In the genomic region with DNA sequence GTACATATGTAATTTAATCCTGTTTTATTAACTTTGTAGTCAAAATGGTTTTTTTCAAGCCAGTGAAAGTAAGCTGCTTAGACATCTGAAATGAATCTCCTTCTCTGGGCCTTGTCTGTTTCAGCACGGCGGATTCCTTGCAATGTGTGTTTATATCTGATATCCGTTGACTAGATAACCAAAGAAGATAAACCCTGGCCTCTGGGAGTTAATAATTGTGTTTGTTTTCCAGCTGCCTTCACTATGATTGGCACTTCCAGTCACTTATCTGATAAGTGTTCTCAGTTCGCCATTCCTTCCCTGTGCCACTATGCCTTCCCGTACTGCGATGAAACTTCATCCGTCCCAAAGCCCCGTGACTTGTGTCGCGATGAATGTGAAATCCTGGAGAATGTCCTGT, we compare ENCODE assay signal across 23 cellular contexts.
A peak's percentile ranks its signal among the peaks of the same experiment; 100 is the strongest.
DNase-seq lines count a peak whose midpoint lies in the region; ATAC-seq and TF ChIP-seq lines count a peak whose summit lies in the region.
"Had no signal": no experiment of that assay in that cellular context is flagged by ENCODE, and none has a peak within 500 bp of the region (broad histone marks: within the 10 kb centered on the region; RNA-seq: fewer than 3 reads in every experiment).

No MANE protein-coding gene starts in this region.

- H3K36me3 Mint-ChIP-seq in activated naive CD4-positive, alpha-beta T cell treated with anti-CD3 and anti-CD28 coated beads, Interleukin-2, amount 50 U/mL, for 72 hours, result no peaks in the 10 kb centered on the region
- H3K36me3 Mint-ChIP-seq: IgD-negative memory B cell had no signal

- peaks cover 13 to 16% of the 10 kb centered on the region in 2 experiments for H3K4me1 ChIP-seq in SK-N-SH (ENCODE audit: control insufficient read depth in 1 of 2, insufficient read depth in 2 of 2, low read depth in 1 of 2, low read length in 1 of 2)
- H3K4me1 ChIP-seq in mesodermal cell (ENCODE audit: control insufficient read depth, insufficient read depth, low read length, poor library complexity, severe bottlenecking), result peaks cover 31% of the 10 kb centered on the region
- H3K4me1 ChIP-seq in trophoblast cell (ENCODE audit: control insufficient read depth in 1 of 2, insufficient read depth in 2 of 2, low read length in 2 of 2), result peaks cover 4 to 12% of the 10 kb centered on the region in 2 experiments

- H3K9me2 ChIP-seq in SK-N-SH, result no peaks in the 10 kb centered on the region

- H3K36me3 ChIP-seq in SK-N-SH (replicated peaks in 1 of 2; ENCODE audit: control insufficient read depth in 1 of 2, insufficient read depth in 2 of 2, low read length in 1 of 2), result peaks cover 0 to 51% of the 10 kb centered on the region in 2 experiments
- peaks cover 36% of the 10 kb centered on the region for H3K36me3 ChIP-seq in mesodermal cell (ENCODE audit: control insufficient read depth, insufficient read depth, low read length)
- H3K36me3 ChIP-seq in trophoblast cell (ENCODE audit: control insufficient read depth in 1 of 2, insufficient read depth in 2 of 2, low read length in 2 of 2), result peaks cover 11 to 16% of the 10 kb centered on the region in 2 experiments

- no peak for ATAC-seq in activated naive CD4-positive, alpha-beta T cell treated with anti-CD3 and anti-CD28 coated beads, Interleukin-2, amount 50 U/mL, for 72 hours
- ATAC-seq: GM23338, Panc1 had no signal

- H2AFZ ChIP-seq in SK-N-SH (ENCODE audit: low read depth), result no peak overlapping the region
- no peak overlapping the region for H2AFZ ChIP-seq in trophoblast cell (ENCODE audit: insufficient read depth, low read length, poor library complexity)
- H2AFZ ChIP-seq: GM23338 had no signal

- H3K27ac Mint-ChIP-seq in activated naive CD4-positive, alpha-beta T cell treated with anti-CD3 and anti-CD28 coated beads, Interleukin-2, amount 50 U/mL, for 72 hours, result no peak overlapping the region
- H3K27ac Mint-ChIP-seq: CD4-positive, alpha-beta T cell; GM23338; H9; IgD-negative memory B cell had no signal

- H4K12ac ChIP-seq in trophoblast cell (ENCODE audit: low read depth, low read length), result no peak overlapping the region

- TF ChIP-seq RAD21 in SK-N-SH (IDR thresholded peaks at IDR 0.05; ENCODE audit: low read length), result no peak

- DNase-seq in SK-N-SH, result no peak
- DNase-seq in fibroblast of villous mesenchyme (ENCODE audit: low read depth), result peak; percentile 12
- DNase-seq in trophoblast cell, result peak; percentile 59 to 86
- no peak for DNase-seq in HT-29 (ENCODE audit: low spot score)
- no peak for DNase-seq in activated naive CD4-positive, alpha-beta T cell treated with anti-CD3 and anti-CD28 coated beads, Interleukin-2, amount 50 U/mL, for 72 hours (ENCODE audit: low spot score in 2 of 2)
- no peak for DNase-seq in NCI-H2081 treated with DMSO at 0.1 percent for 48 hours (lab: John Stamatoyannopoulos, UW)
- DNase-seq in stimulated activated CD4-positive, alpha-beta T cell treated with anti-CD3 and anti-CD28 coated beads, Interleukin-15, amount 100 ng/mL, for 24 hours, result no peak
- DNase-seq: AML-193; CD4-positive, alpha-beta T cell; H9; MM.1S; NCI-H2029; NCI-H2227 treated with DMSO at 0.1 percent for 48 hours; NCI-H69; SHP77 treated with DMSO at 0.1 percent for 48 hours had no signal

- no peak overlapping the region for H2BK120ac ChIP-seq in trophoblast cell (ENCODE audit: insufficient read depth, low read length, poor library complexity)

- no peak overlapping the region for H3K14ac ChIP-seq in trophoblast cell (ENCODE audit: low read length)

- peak in 1 of 2 experiments; percentile 79; a peak in 2 of 4 replicates for TF ChIP-seq EP300 in SK-N-SH (IDR thresholded peaks at IDR 0.05; ENCODE audit: borderline replicate concordance in 1 of 2, low read depth in 1 of 2, low read length in 1 of 2)

- no peak overlapping the region for H4K91ac ChIP-seq in trophoblast cell (ENCODE audit: low read depth, low read length)

- H2AK5ac ChIP-seq in trophoblast cell (ENCODE audit: low read length), result no peak overlapping the region

- H3K79me1 ChIP-seq in trophoblast cell (ENCODE audit: low read length), result peaks cover 14% of the 10 kb centered on the region

- no peak overlapping the region for H3K4me2 ChIP-seq in SK-N-SH
- H3K4me2 ChIP-seq in trophoblast cell (ENCODE audit: low read length), result no peak overlapping the region
- H3K4me2 ChIP-seq: BLaER1 treated with 17β-estradiol and CSF1 and Interleukin-3, amounts not matched to agents 10 nM and 100 nM; GM23338; KMS-11 had no signal

- no peaks in the 10 kb centered on the region for H4K20me1 ChIP-seq in SK-N-SH (ENCODE audit: insufficient read depth)
- H4K20me1 ChIP-seq: BLaER1 treated with 17β-estradiol and CSF1 and Interleukin-3, amounts not matched to agents 10 nM and 100 nM had no signal

- H3F3A ChIP-seq in SK-N-SH (replicated peaks; ENCODE audit: insufficient read depth), result no peaks in the 10 kb centered on the region

- CTCF ChIA-PET in SK-N-SH (lab: Yijun Ruan, JAX), result interaction anchor here (0.9 to 5.8 kb wide), 14 partner anchors 24 to 523 kb away, joined by 3 to 61 read pairs (median 4); a partner anchor contains a TSS

- TF ChIP-seq CTCF in SK-N-SH (IDR thresholded peaks at IDR 0.05), result no peak
- no peak for TF ChIP-seq CTCF in fibroblast of villous mesenchyme (IDR thresholded peaks at IDR 0.05; ENCODE audit: insufficient read depth, low read depth, low read length)

- H3K9ac ChIP-seq in SK-N-SH (no peak overlapping the region), trophoblast cell (ENCODE audit: low read length) (no peak overlapping the region)
- H3K9ac ChIP-seq: BLaER1 treated with 17β-estradiol and CSF1 and Interleukin-3, amounts not matched to agents 10 nM and 100 nM; KMS-11 had no signal

- H4K8ac ChIP-seq in trophoblast cell (ENCODE audit: low read depth, low read length), result no peak overlapping the region

- POLR2A ChIA-PET in SK-N-SH (lab: Yijun Ruan, JAX), result no interaction called here

- H3K79me2 ChIP-seq in SK-N-SH (ENCODE audit: insufficient read depth) (no peaks in the 10 kb centered on the region), trophoblast cell (ENCODE audit: control insufficient read depth, insufficient read depth, low read length, poor library complexity) (no peaks in the 10 kb centered on the region)

- H3K27ac ChIP-seq in SK-N-SH (ENCODE audit: low read depth in 2 of 2, low read length in 1 of 2), result peak overlapping the region in 1 of 2 experiments; percentile 79; a peak in 2 of 4 replicates
- H3K27ac ChIP-seq in mesodermal cell (ENCODE audit: low read depth, low read length, severe bottlenecking), result peak overlapping the region; percentile 67
- peak overlapping the region; percentile 11 for H3K27ac ChIP-seq in trophoblast cell (ENCODE audit: low read depth, low read length)
- H3K27ac ChIP-seq: BLaER1 treated with 17β-estradiol and CSF1 and Interleukin-3, amounts not matched to agents 10 nM and 100 nM; KMS-11; RWPE1; SK-N-MC had no signal

- H3K4ac ChIP-seq in trophoblast cell (ENCODE audit: low read depth, low read length), result no peak overlapping the region

- no peak overlapping the region for H3K23ac ChIP-seq in trophoblast cell (ENCODE audit: low read length)

- H3K18ac ChIP-seq in trophoblast cell (ENCODE audit: low read length), result no peak overlapping the region

- no peaks in the 10 kb centered on the region for H3K9me3 Mint-ChIP-seq in activated naive CD4-positive, alpha-beta T cell treated with anti-CD3 and anti-CD28 coated beads, Interleukin-2, amount 50 U/mL, for 72 hours
- H3K9me3 Mint-ChIP-seq: CD4-positive, alpha-beta T cell; GM23338; H9; IgD-negative memory B cell had no signal

- no peaks in the 10 kb centered on the region for H3K27me3 ChIP-seq in SK-N-SH (ENCODE audit: insufficient read depth)
- H3K27me3 ChIP-seq in trophoblast cell (ENCODE audit: insufficient read depth, low read length), result no peaks in the 10 kb centered on the region
- H3K27me3 ChIP-seq: BLaER1 treated with 17β-estradiol and CSF1 and Interleukin-3, amounts not matched to agents 10 nM and 100 nM had no signal

- 87% methylated on average over 10 of the region's 10 CpGs for WGBS in SK-N-SH (ENCODE audit: low lambda C conversion rate)
- 90 to 92% methylated on average over 7 to 8 of the region's 10 CpGs for WGBS in mesodermal cell (ENCODE audit: insufficient coverage in 2 of 2), 2 experiments
- WGBS in trophoblast cell (ENCODE audit: extremely low coverage, insufficient coverage, insufficient read length), result no CpG with 5 or more reads among the region's 10 CpGs

- H2BK5ac ChIP-seq in trophoblast cell (ENCODE audit: low read depth, low read length, poor library complexity), result peak overlapping the region; percentile 16

- H3K9me3 ChIP-seq in SK-N-SH (no peaks in the 10 kb centered on the region), mesodermal cell (ENCODE audit: control insufficient read depth, low read length) (peaks cover 6% of the 10 kb centered on the region), trophoblast cell (ENCODE audit: insufficient read depth, low read depth, low read length) (peaks cover 1% of the 10 kb centered on the region)
- H3K9me3 ChIP-seq: BLaER1 treated with 17β-estradiol and CSF1 and Interleukin-3, amounts not matched to agents 10 nM and 100 nM had no signal

- H2BK12ac ChIP-seq in trophoblast cell (ENCODE audit: low read length), result no peak overlapping the region

- H3K4me3 ChIP-seq in SK-N-SH (ENCODE audit: low read depth in 2 of 2, low read length in 1 of 2) (no peak overlapping the region), fibroblast of villous mesenchyme (ENCODE audit: low read depth, low read length) (no peak overlapping the region), mesodermal cell (ENCODE audit: extremely low read depth, insufficient read depth, low read length, poor library complexity, severe bottlenecking) (no peak overlapping the region), trophoblast cell (ENCODE audit: low read depth, low read length) (no peak overlapping the region)
- H3K4me3 ChIP-seq: BLaER1 treated with 17β-estradiol and CSF1 and Interleukin-3, amounts not matched to agents 10 nM and 100 nM; GM23338; SK-N-MC had no signal

TF ChIP-seq in SK-N-SH, 30 proteins besides CTCF, POLR2A, EP300 and RAD21 (continues in another document):
- no peak for TF ChIP-seq TEAD4 (IDR thresholded peaks at IDR 0.05; ENCODE audit: borderline replicate concordance, insufficient read depth)
- TF ChIP-seq RXRA (IDR thresholded peaks at IDR 0.05; ENCODE audit: borderline replicate concordance, low read depth), result no peak
- peak; percentile 80 for TF ChIP-seq RCOR1 (IDR thresholded peaks at IDR 0.05; ENCODE audit: low read length)
- no peak for TF ChIP-seq SMC3 (IDR thresholded peaks at IDR 0.05; ENCODE audit: low read depth, low read length)
- TF ChIP-seq YY1 (IDR thresholded peaks at IDR 0.05; ENCODE audit: low read depth), result no peak
- TF ChIP-seq GATA2 (CRISPR knock-in tag; IDR thresholded peaks at IDR 0.05), result peak; percentile 36; the same call in 1 of the 2 replicates

Comparison
In these comparisons a context has a peak if more than half of its experiments do, and no peak if none do; other contexts are left out.
1. DNase-seq: peak in fibroblast of villous mesenchyme (single experiment) and trophoblast cell (2 of 2); none in SK-N-SH (single experiment), HT-29 (single experiment), activated naive CD4-positive, alpha-beta T cell treated with anti-CD3 and anti-CD28 coated beads, Interleukin-2, amount 50 U/mL, for 72 hours (0 of 2), NCI-H2081 treated with DMSO at 0.1 percent for 48 hours (single experiment) and stimulated activated CD4-positive, alpha-beta T cell treated with anti-CD3 and anti-CD28 coated beads, Interleukin-15, amount 100 ng/mL, for 24 hours (single experiment).